ENCODE assay signal across 1 cellular context in genomic region chr3:119588112-119588511, GRCh38.
TF ChIP-seq lines count a peak whose summit lies in the region.

No MANE protein-coding gene starts in this region.

TF ChIP-seq in SK-N-SH, 30 proteins besides CTCF, POLR2A, EP300 and RAD21 (continued from another document):
- TF ChIP-seq PBX3 (IDR thresholded peaks at IDR 0.05) = no peak
- no peak for TF ChIP-seq SIN3A (IDR thresholded peaks at IDR 0.05; ENCODE audit: borderline replicate concordance, low read depth, low read length)
- TF ChIP-seq REST (IDR thresholded peaks at IDR 0.05; ENCODE audit: low read depth, low read length) = no peak
- no peak for TF ChIP-seq MXI1 (IDR thresholded peaks at IDR 0.05; ENCODE audit: low read depth, low read length)
- TF ChIP-seq GABPA (IDR thresholded peaks at IDR 0.05; ENCODE audit: low read depth) = no peak
- TF ChIP-seq YY1 (IDR thresholded peaks at IDR 0.05; ENCODE audit: low read depth) = no peak
- TF ChIP-seq USF1 (IDR thresholded peaks at IDR 0.05; ENCODE audit: borderline replicate concordance, low read depth) = no peak
- TF ChIP-seq RFX5 (IDR thresholded peaks at IDR 0.05; ENCODE audit: low read length) = no peak
